ENCODE assay signal across 22 cellular contexts in the genomic region with DNA sequence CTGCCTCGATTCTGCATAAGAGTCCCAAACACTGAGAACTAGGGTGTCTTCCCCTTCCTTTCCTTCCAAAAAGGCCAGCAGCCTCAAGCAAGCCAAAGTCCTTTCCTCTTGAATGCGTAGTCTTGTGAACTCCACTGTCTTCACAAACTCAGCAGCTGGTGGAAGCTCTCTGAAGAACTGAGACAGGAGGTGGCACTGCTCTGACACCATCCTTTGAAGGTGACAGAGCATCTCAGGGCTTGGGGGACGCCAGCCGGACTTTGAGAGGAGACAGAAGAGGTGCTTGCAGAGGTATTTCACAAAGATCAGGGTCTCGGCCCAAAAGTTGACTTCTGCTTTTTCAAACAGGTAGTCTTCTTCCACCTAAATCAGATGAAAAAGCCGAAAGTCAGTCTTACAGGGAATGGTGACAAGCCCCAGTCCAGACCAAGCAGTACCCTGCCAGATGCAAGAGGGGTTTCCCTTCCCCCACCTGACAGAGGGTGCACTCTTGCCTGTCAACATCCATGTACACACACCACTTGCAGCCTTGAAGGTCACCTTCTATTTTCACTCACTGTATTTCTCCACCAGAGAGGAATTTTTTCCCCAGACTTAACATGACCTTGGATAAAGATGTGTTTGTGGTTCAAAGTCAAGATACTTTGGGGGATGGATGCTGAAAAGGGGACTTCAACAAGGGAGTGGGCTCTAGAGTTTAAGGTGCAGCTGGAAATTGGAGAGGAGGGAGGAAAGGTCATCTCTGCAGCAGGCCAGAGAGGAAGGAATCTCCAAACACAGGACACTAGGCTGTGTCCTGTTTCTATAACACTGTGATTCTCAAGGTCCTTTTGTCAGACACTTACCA. TPM values are rescaled to one million over a fixed set of nuclear protein-coding genes. Genes with fewer than 3 reads are reported as not detected.
A peak's percentile ranks its signal among the peaks of the same experiment; 100 is the strongest.
DNase-seq lines count a peak whose midpoint lies in the region; ATAC-seq, FAIRE-seq and TF ChIP-seq lines count a peak whose summit lies in the region.
"Had no signal": no experiment of that assay in that cellular context is flagged by ENCODE, and none has a peak within 500 bp of the region (broad histone marks: within the 10 kb centered on the region; RNA-seq: fewer than 3 reads in every experiment).

No MANE protein-coding gene starts in this region.

- H3K27ac ChIP-seq in CD4-positive, CD25-positive, alpha-beta regulatory T cell (ENCODE audit: insufficient read depth, low read length, poor library complexity, severe bottlenecking): no peak overlapping the region
- no peak overlapping the region for H3K27ac ChIP-seq in PC-3 (ENCODE audit: low read length)
- H3K27ac ChIP-seq: body of pancreas, suprapubic skin had no signal

- BruUV-seq in PC-3 (replicated peaks; lab: Mats Ljungman, UMichigan): no TSS peak

- H3K4me3 ChIP-seq in CD4-positive, CD25-positive, alpha-beta regulatory T cell (ENCODE audit: low read depth, low read length): no peak overlapping the region
- no peak overlapping the region for H3K4me3 ChIP-seq in PC-3 (ENCODE audit: low read length)
- H3K4me3 ChIP-seq: body of pancreas, lung, suprapubic skin had no signal

- no peak for FAIRE-seq in GM12891 (lab: Jason Lieb, UNC)
- FAIRE-seq: GM18507, GM19239 had no signal

- H3K36me3 Mint-ChIP-seq in CD4-positive, CD25-positive, alpha-beta regulatory T cell: peaks cover 8% of the 10 kb centered on the region
- peaks cover 12% of the 10 kb centered on the region for H3K36me3 Mint-ChIP-seq in activated T-helper 1 cell treated with anti-CD3 and anti-CD28 coated beads, Interleukin-12 subunit alpha, Interleukin-12 subunit beta, Interleukin-2, Interleukin-4 antibody, amounts not matched to agents 30 ng/mL and 10 ng/mL and 1 ng/mL, durations not matched to agents 14 hours and 24 hours and 36 hours (ENCODE audit: low read depth)
- H3K36me3 Mint-ChIP-seq in naive thymus-derived CD8-positive, alpha-beta T cell: peaks cover 0 to 21% (median 5%) of the 10 kb centered on the region in 3 donors

- no peak overlapping the region for H3K9ac ChIP-seq in PC-3 (ENCODE audit: low read length)

- peaks cover 19% of the 10 kb centered on the region for H3K36me3 ChIP-seq in CD4-positive, CD25-positive, alpha-beta regulatory T cell (ENCODE audit: control insufficient read depth, insufficient read depth, low read length)
- H3K36me3 ChIP-seq in PC-3 (ENCODE audit: low read depth, low read length): peaks cover 4% of the 10 kb centered on the region; the same call in 1 of the 2 replicates

- intact Hi-C loops in activated T-helper 1 cell treated with anti-CD3 and anti-CD28 coated beads, Interleukin-12 subunit alpha, Interleukin-12 subunit beta, Interleukin-2, Interleukin-4 antibody, amounts not matched to agents 30 ng/mL and 10 ng/mL and 1 ng/mL, durations not matched to agents 14 hours and 24 hours and 36 hours (cut with micrococcal nuclease): loop anchor here (1.0 kb wide), 1 partner anchor 207 kb away; no protein-coding TSS in a partner anchor
- intact Hi-C loops in PC-3 (cut with micrococcal nuclease): loop anchor here (1.0 kb wide), 1 partner anchor 253 kb away; no protein-coding TSS in a partner anchor

- H3F3A ChIP-seq in PC-3 (ENCODE audit: low read length, unreplicated experiment): no peaks in the 10 kb centered on the region

- TF ChIP-seq POLR2A in GM12891 (IDR thresholded peaks at IDR 0.05; ENCODE audit: low read depth, low read length): no peak

- CTCF ChIA-PET in PC-3 (lab: Charles Lee): no interaction called here

- peaks cover 26% of the 10 kb centered on the region for H3K4me1 ChIP-seq in CD4-positive, CD25-positive, alpha-beta regulatory T cell (ENCODE audit: control insufficient read depth, insufficient read depth, low read length, poor library complexity, severe bottlenecking)
- H3K4me1 ChIP-seq in PC-3 (ENCODE audit: insufficient read depth, low read length): peaks cover 20% of the 10 kb centered on the region

- no peaks in the 10 kb centered on the region for H3K9me3 Mint-ChIP-seq in CD4-positive, CD25-positive, alpha-beta regulatory T cell
- H3K9me3 Mint-ChIP-seq in activated T-helper 1 cell treated with anti-CD3 and anti-CD28 coated beads, Interleukin-12 subunit alpha, Interleukin-12 subunit beta, Interleukin-2, Interleukin-4 antibody, amounts not matched to agents 30 ng/mL and 10 ng/mL and 1 ng/mL, durations not matched to agents 14 hours and 24 hours and 36 hours: no peaks in the 10 kb centered on the region
- H3K9me3 Mint-ChIP-seq in naive thymus-derived CD8-positive, alpha-beta T cell: no peaks in the 10 kb centered on the region
- H3K9me3 Mint-ChIP-seq: activated naive CD4-positive, alpha-beta T cell treated with anti-CD3 and anti-CD28 coated beads for 36 hours; HFFc6 had no signal

- no peak for DNase-seq in CD4-positive, CD25-positive, alpha-beta regulatory T cell
- DNase-seq in GM12891 (ENCODE audit: insufficient read length, low spot score) (no peak), globus pallidus (ENCODE audit: low spot score) (no peak), PC-3 (no peak), mucosa of gallbladder (ENCODE audit: low spot score) (no peak), activated gamma-delta T cell (lab: John Stamatoyannopoulos, UW) (no peak)
- no peak for DNase-seq in activated T-helper 1 cell treated with anti-CD3 and anti-CD28 coated beads, Interleukin-12 subunit alpha, Interleukin-12 subunit beta, Interleukin-2, Interleukin-4 antibody, amounts not matched to agents 30 ng/mL and 10 ng/mL and 1 ng/mL, durations not matched to agents 14 hours and 24 hours and 36 hours (ENCODE audit: low spot score)
- no peak for DNase-seq in naive thymus-derived CD8-positive, alpha-beta T cell
- DNase-seq: activated naive CD4-positive, alpha-beta T cell treated with anti-CD3 and anti-CD28 coated beads for 36 hours; body of pancreas; DMS 273 treated with DMSO at 0.1 percent for 48 hours; glutamatergic neuron; HFFc6; NCI-H2107; nucleus accumbens; T-helper 1 cell had no signal

- no peak for TF ChIP-seq CTCF in PC-3 (conservative IDR thresholded peaks at IDR 0.05; ENCODE audit: low read depth, low read length)

- POLR2A ChIA-PET in naive thymus-derived CD8-positive, alpha-beta T cell (lab: Charles Lee): interaction anchor here (20.3 to 20.6 kb wide), 2 partner anchors 64 to 95 kb away, joined by 1530 to 2148 read pairs; no protein-coding TSS in a partner anchor
- POLR2A ChIA-PET in PC-3 (lab: Charles Lee; ENCODE audit: unreplicated experiment): no interaction called here

- peak overlapping the region in 2 of 3 donors; percentile 6 to 56 for H3K27ac Mint-ChIP-seq in CD4-positive, CD25-positive, alpha-beta regulatory T cell
- peak overlapping the region; percentile 31 for H3K27ac Mint-ChIP-seq in activated T-helper 1 cell treated with anti-CD3 and anti-CD28 coated beads, Interleukin-12 subunit alpha, Interleukin-12 subunit beta, Interleukin-2, Interleukin-4 antibody, amounts not matched to agents 30 ng/mL and 10 ng/mL and 1 ng/mL, durations not matched to agents 14 hours and 24 hours and 36 hours
- peak overlapping the region in 7 of 10 donors; percentile 1 to 59 (median 27) for H3K27ac Mint-ChIP-seq in naive thymus-derived CD8-positive, alpha-beta T cell
- H3K27ac Mint-ChIP-seq: activated naive CD4-positive, alpha-beta T cell treated with anti-CD3 and anti-CD28 coated beads for 36 hours; HFFc6 had no signal

- no peaks in the 10 kb centered on the region for H4K20me1 ChIP-seq in PC-3 (ENCODE audit: low read length)

- H3K9me3 ChIP-seq in CD4-positive, CD25-positive, alpha-beta regulatory T cell (ENCODE audit: control insufficient read depth in 2 of 2, low read length in 2 of 2): no peaks in the 10 kb centered on the region
- no peaks in the 10 kb centered on the region for H3K9me3 ChIP-seq in PC-3 (ENCODE audit: low read length)
- H3K9me3 ChIP-seq: body of pancreas, suprapubic skin had no signal

- H3K4me1 Mint-ChIP-seq in CD4-positive, CD25-positive, alpha-beta regulatory T cell: peaks cover 7 to 28% (median 20%) of the 10 kb centered on the region in 4 donors
- H3K4me1 Mint-ChIP-seq in activated T-helper 1 cell treated with anti-CD3 and anti-CD28 coated beads, Interleukin-12 subunit alpha, Interleukin-12 subunit beta, Interleukin-2, Interleukin-4 antibody, amounts not matched to agents 30 ng/mL and 10 ng/mL and 1 ng/mL, durations not matched to agents 14 hours and 24 hours and 36 hours (ENCODE audit: low read depth): peaks cover 23% of the 10 kb centered on the region
- H3K4me1 Mint-ChIP-seq in naive thymus-derived CD8-positive, alpha-beta T cell: peaks cover 14 to 45% (median 28%) of the 10 kb centered on the region in 4 donors

- ATAC-seq in CD4-positive, CD25-positive, alpha-beta regulatory T cell (ENCODE audit: low read depth in 2 of 2): no peak
- no peak for ATAC-seq in naive thymus-derived CD8-positive, alpha-beta T cell
- ATAC-seq in PC-3: no peak
- ATAC-seq: body of pancreas, esophagus mucosa, sciatic nerve had no signal

- H3K9me2 ChIP-seq in PC-3 (replicated peaks; ENCODE audit: low read length): no peaks in the 10 kb centered on the region

- H3K27me3 ChIP-seq in CD4-positive, CD25-positive, alpha-beta regulatory T cell (ENCODE audit: control insufficient read depth, insufficient read depth, low read length): no peaks in the 10 kb centered on the region
- no peaks in the 10 kb centered on the region for H3K27me3 ChIP-seq in PC-3 (ENCODE audit: low read length)
- H3K27me3 ChIP-seq: body of pancreas, suprapubic skin had no signal

- no peak overlapping the region for H2AFZ ChIP-seq in PC-3 (ENCODE audit: low read length)

- peaks cover 14% of the 10 kb centered on the region for H3K79me2 ChIP-seq in PC-3 (ENCODE audit: low read length)

- H3K4me3 Mint-ChIP-seq in CD4-positive, CD25-positive, alpha-beta regulatory T cell: no peak overlapping the region
- no peak overlapping the region for H3K4me3 Mint-ChIP-seq in activated T-helper 1 cell treated with anti-CD3 and anti-CD28 coated beads, Interleukin-12 subunit alpha, Interleukin-12 subunit beta, Interleukin-2, Interleukin-4 antibody, amounts not matched to agents 30 ng/mL and 10 ng/mL and 1 ng/mL, durations not matched to agents 14 hours and 24 hours and 36 hours
- peak overlapping the region in 1 of 10 donors; percentile 17 for H3K4me3 Mint-ChIP-seq in naive thymus-derived CD8-positive, alpha-beta T cell
- H3K4me3 Mint-ChIP-seq: activated naive CD4-positive, alpha-beta T cell treated with anti-CD3 and anti-CD28 coated beads for 36 hours; HFFc6 had no signal

- no peak overlapping the region for H3K4me2 ChIP-seq in PC-3 (ENCODE audit: low read length)

- H3K27me3 Mint-ChIP-seq in CD4-positive, CD25-positive, alpha-beta regulatory T cell: peaks cover 12% of the 10 kb centered on the region
- H3K27me3 Mint-ChIP-seq in activated T-helper 1 cell treated with anti-CD3 and anti-CD28 coated beads, Interleukin-12 subunit alpha, Interleukin-12 subunit beta, Interleukin-2, Interleukin-4 antibody, amounts not matched to agents 30 ng/mL and 10 ng/mL and 1 ng/mL, durations not matched to agents 14 hours and 24 hours and 36 hours (ENCODE audit: insufficient read depth): no peaks in the 10 kb centered on the region
- H3K27me3 Mint-ChIP-seq in naive thymus-derived CD8-positive, alpha-beta T cell: no peaks in the 10 kb centered on the region

RNA-seq across cellular contexts. Expression of gene ZFP36L2, which starts 4.8 kb away (rescaled TPM):
- total RNA-seq in CD4-positive, CD25-positive, alpha-beta regulatory T cell: 874 TPM
- polyA plus RNA-seq in CD4-positive, CD25-positive, alpha-beta regulatory T cell: 100 to 1,000 TPM; 119 to 155 (median 128) TPM
- 16.6 TPM for polyA plus RNA-seq in GM12891 (2012; ENCODE audit: low read depth, missing spikeins)
- 92.3 TPM in 2 replicates for total RNA-seq in activated T-helper 1 cell treated with anti-CD3 and anti-CD28 coated beads, Interleukin-12 subunit alpha, Interleukin-12 subunit beta, Interleukin-2, Interleukin-4 antibody, amounts not matched to agents 30 ng/mL and 10 ng/mL and 1 ng/mL, durations not matched to agents 14 hours and 24 hours and 36 hours
- total RNA-seq in naive thymus-derived CD8-positive, alpha-beta T cell: 100 to 1,000 TPM; 264 to 274 TPM
- 100 to 1,000 TPM; 222 to 420 (median 390) TPM for polyA plus RNA-seq in naive thymus-derived CD8-positive, alpha-beta T cell
- total RNA-seq in PC-3 (2014; rRNA removed) (14.8 and 26.0 TPM in 2 replicates), mucosa of gallbladder (209 TPM)
